Comparison of ENCODE assay signal across 1 cellular context in the genomic region with DNA sequence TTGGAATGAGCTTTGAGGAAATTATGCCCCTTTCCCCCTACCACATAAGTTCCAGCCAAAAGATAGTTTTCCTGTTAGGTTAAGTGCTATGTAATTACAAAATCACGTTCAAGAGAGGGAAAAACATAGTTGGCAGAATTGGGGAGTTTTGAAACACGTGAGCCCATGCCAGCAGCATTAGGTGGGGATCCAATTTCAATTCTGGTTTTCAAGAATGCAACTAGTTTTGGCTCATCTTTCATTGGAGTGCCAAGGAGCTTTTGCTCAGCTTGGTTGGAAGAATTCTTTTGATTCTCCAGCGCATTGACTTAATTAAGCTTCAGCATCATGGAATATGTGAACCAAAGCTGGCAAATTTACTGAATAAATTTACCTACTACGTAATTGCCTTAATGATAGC.
TF ChIP-seq lines count a peak whose summit lies in the region.

No MANE protein-coding gene starts in this region.

TF ChIP-seq in K562, 482 proteins besides CTCF, POLR2A, EP300 and RAD21 (continued from another document):
- TF ChIP-seq, protein P1, sequence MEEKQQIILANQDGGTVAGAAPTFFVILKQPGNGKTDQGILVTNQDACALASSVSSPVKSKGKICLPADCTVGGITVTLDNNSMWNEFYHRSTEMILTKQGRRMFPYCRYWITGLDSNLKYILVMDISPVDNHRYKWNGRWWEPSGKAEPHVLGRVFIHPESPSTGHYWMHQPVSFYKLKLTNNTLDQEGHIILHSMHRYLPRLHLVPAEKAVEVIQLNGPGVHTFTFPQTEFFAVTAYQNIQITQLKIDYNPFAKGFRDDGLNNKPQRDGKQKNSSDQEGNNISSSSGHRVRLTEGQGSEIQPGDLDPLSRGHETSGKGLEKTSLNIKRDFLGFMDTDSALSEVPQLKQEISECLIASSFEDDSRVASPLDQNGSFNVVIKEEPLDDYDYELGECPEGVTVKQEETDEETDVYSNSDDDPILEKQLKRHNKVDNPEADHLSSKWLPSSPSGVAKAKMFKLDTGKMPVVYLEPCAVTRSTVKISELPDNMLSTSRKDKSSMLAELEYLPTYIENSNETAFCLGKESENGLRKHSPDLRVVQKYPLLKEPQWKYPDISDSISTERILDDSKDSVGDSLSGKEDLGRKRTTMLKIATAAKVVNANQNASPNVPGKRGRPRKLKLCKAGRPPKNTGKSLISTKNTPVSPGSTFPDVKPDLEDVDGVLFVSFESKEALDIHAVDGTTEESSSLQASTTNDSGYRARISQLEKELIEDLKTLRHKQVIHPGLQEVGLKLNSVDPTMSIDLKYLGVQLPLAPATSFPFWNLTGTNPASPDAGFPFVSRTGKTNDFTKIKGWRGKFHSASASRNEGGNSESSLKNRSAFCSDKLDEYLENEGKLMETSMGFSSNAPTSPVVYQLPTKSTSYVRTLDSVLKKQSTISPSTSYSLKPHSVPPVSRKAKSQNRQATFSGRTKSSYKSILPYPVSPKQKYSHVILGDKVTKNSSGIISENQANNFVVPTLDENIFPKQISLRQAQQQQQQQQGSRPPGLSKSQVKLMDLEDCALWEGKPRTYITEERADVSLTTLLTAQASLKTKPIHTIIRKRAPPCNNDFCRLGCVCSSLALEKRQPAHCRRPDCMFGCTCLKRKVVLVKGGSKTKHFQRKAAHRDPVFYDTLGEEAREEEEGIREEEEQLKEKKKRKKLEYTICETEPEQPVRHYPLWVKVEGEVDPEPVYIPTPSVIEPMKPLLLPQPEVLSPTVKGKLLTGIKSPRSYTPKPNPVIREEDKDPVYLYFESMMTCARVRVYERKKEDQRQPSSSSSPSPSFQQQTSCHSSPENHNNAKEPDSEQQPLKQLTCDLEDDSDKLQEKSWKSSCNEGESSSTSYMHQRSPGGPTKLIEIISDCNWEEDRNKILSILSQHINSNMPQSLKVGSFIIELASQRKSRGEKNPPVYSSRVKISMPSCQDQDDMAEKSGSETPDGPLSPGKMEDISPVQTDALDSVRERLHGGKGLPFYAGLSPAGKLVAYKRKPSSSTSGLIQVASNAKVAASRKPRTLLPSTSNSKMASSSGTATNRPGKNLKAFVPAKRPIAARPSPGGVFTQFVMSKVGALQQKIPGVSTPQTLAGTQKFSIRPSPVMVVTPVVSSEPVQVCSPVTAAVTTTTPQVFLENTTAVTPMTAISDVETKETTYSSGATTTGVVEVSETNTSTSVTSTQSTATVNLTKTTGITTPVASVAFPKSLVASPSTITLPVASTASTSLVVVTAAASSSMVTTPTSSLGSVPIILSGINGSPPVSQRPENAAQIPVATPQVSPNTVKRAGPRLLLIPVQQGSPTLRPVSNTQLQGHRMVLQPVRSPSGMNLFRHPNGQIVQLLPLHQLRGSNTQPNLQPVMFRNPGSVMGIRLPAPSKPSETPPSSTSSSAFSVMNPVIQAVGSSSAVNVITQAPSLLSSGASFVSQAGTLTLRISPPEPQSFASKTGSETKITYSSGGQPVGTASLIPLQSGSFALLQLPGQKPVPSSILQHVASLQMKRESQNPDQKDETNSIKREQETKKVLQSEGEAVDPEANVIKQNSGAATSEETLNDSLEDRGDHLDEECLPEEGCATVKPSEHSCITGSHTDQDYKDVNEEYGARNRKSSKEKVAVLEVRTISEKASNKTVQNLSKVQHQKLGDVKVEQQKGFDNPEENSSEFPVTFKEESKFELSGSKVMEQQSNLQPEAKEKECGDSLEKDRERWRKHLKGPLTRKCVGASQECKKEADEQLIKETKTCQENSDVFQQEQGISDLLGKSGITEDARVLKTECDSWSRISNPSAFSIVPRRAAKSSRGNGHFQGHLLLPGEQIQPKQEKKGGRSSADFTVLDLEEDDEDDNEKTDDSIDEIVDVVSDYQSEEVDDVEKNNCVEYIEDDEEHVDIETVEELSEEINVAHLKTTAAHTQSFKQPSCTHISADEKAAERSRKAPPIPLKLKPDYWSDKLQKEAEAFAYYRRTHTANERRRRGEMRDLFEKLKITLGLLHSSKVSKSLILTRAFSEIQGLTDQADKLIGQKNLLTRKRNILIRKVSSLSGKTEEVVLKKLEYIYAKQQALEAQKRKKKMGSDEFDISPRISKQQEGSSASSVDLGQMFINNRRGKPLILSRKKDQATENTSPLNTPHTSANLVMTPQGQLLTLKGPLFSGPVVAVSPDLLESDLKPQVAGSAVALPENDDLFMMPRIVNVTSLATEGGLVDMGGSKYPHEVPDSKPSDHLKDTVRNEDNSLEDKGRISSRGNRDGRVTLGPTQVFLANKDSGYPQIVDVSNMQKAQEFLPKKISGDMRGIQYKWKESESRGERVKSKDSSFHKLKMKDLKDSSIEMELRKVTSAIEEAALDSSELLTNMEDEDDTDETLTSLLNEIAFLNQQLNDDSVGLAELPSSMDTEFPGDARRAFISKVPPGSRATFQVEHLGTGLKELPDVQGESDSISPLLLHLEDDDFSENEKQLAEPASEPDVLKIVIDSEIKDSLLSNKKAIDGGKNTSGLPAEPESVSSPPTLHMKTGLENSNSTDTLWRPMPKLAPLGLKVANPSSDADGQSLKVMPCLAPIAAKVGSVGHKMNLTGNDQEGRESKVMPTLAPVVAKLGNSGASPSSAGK (IDR thresholded peaks at IDR 0.05): no peak
- no peak for TF ChIP-seq ZSCAN29 (IDR thresholded peaks at IDR 0.05)
- TF ChIP-seq JUND (IDR thresholded peaks at IDR 0.05; ENCODE audit: borderline replicate concordance, low read depth, low read length): no peak
- no peak for TF ChIP-seq JUND (tag; IDR thresholded peaks at IDR 0.05; ENCODE audit: borderline replicate concordance, low read depth, low read length)
- TF ChIP-seq TCF3 (CRISPR knock-in tag; IDR thresholded peaks at IDR 0.05): no peak
- TF ChIP-seq ZEB2 (IDR thresholded peaks at IDR 0.05): no peak
- no peak for TF ChIP-seq CXXC5 (CRISPR knock-in tag; IDR thresholded peaks at IDR 0.05)
- TF ChIP-seq SIN3B (IDR thresholded peaks at IDR 0.05; ENCODE audit: low read depth): no peak
